20 cellular contexts compared by ENCODE assay signal in the genomic region with DNA sequence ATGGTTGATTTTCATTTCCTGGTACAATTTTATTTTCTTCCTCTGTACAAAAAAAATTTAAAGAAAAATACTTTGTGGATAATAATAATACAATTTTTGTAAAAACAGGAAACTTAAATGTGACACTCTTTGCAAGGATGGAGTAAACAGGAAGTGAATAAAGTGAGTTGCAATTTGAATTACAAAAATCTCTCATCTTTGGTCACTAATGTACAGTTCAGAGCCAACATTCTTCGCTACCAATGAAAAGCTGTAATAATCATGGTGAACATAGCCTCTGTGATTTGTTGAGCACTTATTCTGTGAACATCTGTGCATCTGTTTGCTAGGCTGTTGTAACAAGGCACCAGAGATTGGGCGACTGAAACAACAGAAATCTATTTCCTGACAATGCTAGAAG.
DNase-seq lines count a peak whose midpoint lies in the region; ATAC-seq and TF ChIP-seq lines count a peak whose summit lies in the region.
"Had no signal": no experiment of that assay in that cellular context is flagged by ENCODE, and none has a peak within 500 bp of the region (broad histone marks: within the 10 kb centered on the region; RNA-seq: fewer than 3 reads in every experiment).

No MANE protein-coding gene starts in this region.

- WGBS in endodermal cell (ENCODE audit: insufficient coverage in 1 of 2, insufficient read length in 1 of 2), 2 experiments: 82 to 94% methylated on average over 2 of the region's 2 CpGs

- H3K27ac ChIP-seq in effector memory CD4-positive, alpha-beta T cell (ENCODE audit: insufficient read depth, low read length, poor library complexity, severe bottlenecking): peak overlapping the region; percentile 43
- H3K27ac ChIP-seq in skeletal muscle tissue (ENCODE audit: low read depth, low read length): peak overlapping the region; percentile 32
- no peak overlapping the region for H3K27ac ChIP-seq in endodermal cell (ENCODE audit: low read depth, low read length)
- H3K27ac ChIP-seq: gastrocnemius medialis, psoas muscle, VCaP had no signal

- no peaks in the 10 kb centered on the region for H3K36me3 ChIP-seq in effector memory CD4-positive, alpha-beta T cell (ENCODE audit: control insufficient read depth, insufficient read depth, low read length)
- no peaks in the 10 kb centered on the region for H3K36me3 ChIP-seq in skeletal muscle tissue (ENCODE audit: control insufficient read depth in 3 of 3, insufficient read depth in 3 of 3, low read length in 3 of 3)
- H3K36me3 ChIP-seq in endodermal cell (ENCODE audit: control insufficient read depth, insufficient read depth, low read length): no peaks in the 10 kb centered on the region
- H3K36me3 ChIP-seq: adrenal gland, gastrocnemius medialis, left ventricle myocardium inferior had no signal

- peaks cover 5% of the 10 kb centered on the region for H3K9me3 Mint-ChIP-seq in activated CD4-positive, alpha-beta T cell treated with anti-CD3 and anti-CD28 coated beads, Interleukin-2, amount 10 ng/mL, durations not matched to agents 7 days and 5 days
- H3K9me3 Mint-ChIP-seq in T-cell (no peaks in the 10 kb centered on the region), endodermal cell (peaks cover 4% of the 10 kb centered on the region)
- H3K9me3 Mint-ChIP-seq: nephron had no signal

- peak; percentile 11 to 66 (median 40) for ATAC-seq in T-cell (replicated peaks in 1 of 4)
- no peak for ATAC-seq in HG03460 (IDR thresholded peaks at IDR 0.05; ENCODE audit: unreplicated experiment)
- ATAC-seq: gastrocnemius medialis; PC-3; psoas muscle; stimulated activated naive CD8-positive, alpha-beta T cell treated with anti-CD3 and anti-CD28 coated beads, Interleukin-15, Interleukin-2, amounts not matched to agents 100 U/mL and 50 U/mL, for 24 hours had no signal

- POLR2A ChIA-PET in activated CD4-positive, alpha-beta T cell treated with anti-CD3 and anti-CD28 coated beads, Interleukin-2, amount 10 ng/mL, durations not matched to agents 7 days and 5 days (lab: Charles Lee): no interaction called here
- POLR2A ChIA-PET in T-cell (lab: Charles Lee): no interaction called here

- H3K4me1 ChIP-seq in effector memory CD4-positive, alpha-beta T cell (ENCODE audit: control insufficient read depth, insufficient read depth, low read length, poor library complexity, severe bottlenecking): peaks cover 30% of the 10 kb centered on the region
- H3K4me1 ChIP-seq in skeletal muscle tissue (ENCODE audit: control insufficient read depth in 3 of 3, insufficient read depth in 3 of 3, low read length in 3 of 3) (peaks cover 9 to 12% (median 11%) of the 10 kb centered on the region in 3 donors), endodermal cell (ENCODE audit: control insufficient read depth, insufficient read depth, low read length) (peaks cover 6% of the 10 kb centered on the region)
- H3K4me1 ChIP-seq: psoas muscle had no signal

- H3K9me3 ChIP-seq in effector memory CD4-positive, alpha-beta T cell (ENCODE audit: control insufficient read depth, low read length): no peaks in the 10 kb centered on the region
- no peaks in the 10 kb centered on the region for H3K9me3 ChIP-seq in skeletal muscle tissue (ENCODE audit: control insufficient read depth in 3 of 3, low read length in 3 of 3)
- no peaks in the 10 kb centered on the region for H3K9me3 ChIP-seq in endodermal cell (ENCODE audit: control insufficient read depth, low read length)
- H3K9me3 ChIP-seq: adrenal gland, gastrocnemius medialis, left ventricle myocardium inferior, psoas muscle had no signal

- DNase-seq in activated CD4-positive, alpha-beta T cell treated with anti-CD3 and anti-CD28 coated beads, Interleukin-2, amount 10 ng/mL, durations not matched to agents 7 days and 5 days: no peak
- no peak for DNase-seq in activated CD4-positive, alpha-beta T cell treated with anti-CD3 and anti-CD28 coated beads, Interleukin-2, amount 50 U/mL, for 1 hour
- DNase-seq in T-cell (peak in 2 of 34 experiments; percentile 6 to 12), NCI-H2196 (lab: John Stamatoyannopoulos, UW; ENCODE audit: unreplicated experiment) (no peak), endodermal cell (no peak)
- no peak for DNase-seq in effector memory CD4-positive, alpha-beta T cell
- DNase-seq: adrenal gland; cerebellar nuclear complex; COR-L47; gastrocnemius medialis; left ventricle myocardium inferior; MV-4-11; NCI-H69; PC-3; psoas muscle; stimulated activated naive CD8-positive, alpha-beta T cell treated with anti-CD3 and anti-CD28 coated beads, Interleukin-15, Interleukin-2, amounts not matched to agents 100 U/mL and 50 U/mL, for 24 hours had no signal

- H3K27me3 ChIP-seq in effector memory CD4-positive, alpha-beta T cell (replicated peaks; ENCODE audit: control insufficient read depth, insufficient read depth, low read length, poor library complexity, severe bottlenecking): no peaks in the 10 kb centered on the region
- H3K27me3 ChIP-seq in skeletal muscle tissue (ENCODE audit: control insufficient read depth in 3 of 3, insufficient read depth in 3 of 3, low read length in 3 of 3) (no peaks in the 10 kb centered on the region), endodermal cell (ENCODE audit: control insufficient read depth, insufficient read depth, low read length, poor library complexity, severe bottlenecking) (no peaks in the 10 kb centered on the region)
- H3K27me3 ChIP-seq: adrenal gland, gastrocnemius medialis had no signal

- no peak overlapping the region for H3K4me3 Mint-ChIP-seq in activated CD4-positive, alpha-beta T cell treated with anti-CD3 and anti-CD28 coated beads, Interleukin-2, amount 10 ng/mL, durations not matched to agents 7 days and 5 days
- peak overlapping the region in 2 of 3 donors; percentile 14 to 33 for H3K4me3 Mint-ChIP-seq in T-cell
- H3K4me3 Mint-ChIP-seq in endodermal cell: no peak overlapping the region
- H3K4me3 Mint-ChIP-seq: nephron had no signal

- H3K36me3 Mint-ChIP-seq in activated CD4-positive, alpha-beta T cell treated with anti-CD3 and anti-CD28 coated beads, Interleukin-2, amount 10 ng/mL, durations not matched to agents 7 days and 5 days (ENCODE audit: low read depth): peaks cover 10% of the 10 kb centered on the region
- H3K36me3 Mint-ChIP-seq in T-cell (no peaks in the 10 kb centered on the region), endodermal cell (ENCODE audit: low read depth) (no peaks in the 10 kb centered on the region)

- CTCF ChIA-PET in activated CD4-positive, alpha-beta T cell treated with anti-CD3 and anti-CD28 coated beads, Interleukin-2, amount 10 ng/mL, durations not matched to agents 7 days and 5 days (lab: Charles Lee): interaction anchor here (0.9 kb wide), 1 partner anchor 66 kb away, joined by 3 read pairs; no protein-coding TSS in a partner anchor
- CTCF ChIA-PET in T-cell (lab: Charles Lee): interaction anchor here in 1 of 2 donors (0.6 kb wide), 1 partner anchor 24 kb away, joined by 4 read pairs; no protein-coding TSS in a partner anchor

- no peak for TF ChIP-seq CTCF in endodermal cell (conservative IDR thresholded peaks at IDR 0.05)

- H3K4me3 ChIP-seq in effector memory CD4-positive, alpha-beta T cell (ENCODE audit: insufficient read depth, low read depth, low read length, poor library complexity, severe bottlenecking): no peak overlapping the region
- H3K4me3 ChIP-seq in skeletal muscle tissue (ENCODE audit: low read length in 3 of 3) (no peak overlapping the region), endodermal cell (ENCODE audit: low read length) (no peak overlapping the region)
- H3K4me3 ChIP-seq: adrenal gland, gastrocnemius medialis, left ventricle myocardium inferior, psoas muscle had no signal

- H3K4me1 Mint-ChIP-seq in activated CD4-positive, alpha-beta T cell treated with anti-CD3 and anti-CD28 coated beads, Interleukin-2, amount 10 ng/mL, durations not matched to agents 7 days and 5 days: peaks cover 50% of the 10 kb centered on the region
- H3K4me1 Mint-ChIP-seq in T-cell (peaks cover 57 to 70% (median 62%) of the 10 kb centered on the region in 3 donors), endodermal cell (peaks cover 15% of the 10 kb centered on the region)

- H3K27ac Mint-ChIP-seq in activated CD4-positive, alpha-beta T cell treated with anti-CD3 and anti-CD28 coated beads, Interleukin-2, amount 10 ng/mL, durations not matched to agents 7 days and 5 days: peak overlapping the region; percentile 81
- H3K27ac Mint-ChIP-seq in T-cell: peak overlapping the region; percentile 95 to 96
- no peak overlapping the region for H3K27ac Mint-ChIP-seq in endodermal cell

- H3K27me3 Mint-ChIP-seq in activated CD4-positive, alpha-beta T cell treated with anti-CD3 and anti-CD28 coated beads, Interleukin-2, amount 10 ng/mL, durations not matched to agents 7 days and 5 days: no peaks in the 10 kb centered on the region
- H3K27me3 Mint-ChIP-seq in T-cell (no peaks in the 10 kb centered on the region), endodermal cell (ENCODE audit: insufficient read depth) (no peaks in the 10 kb centered on the region)

- H3K9ac ChIP-seq in skeletal muscle tissue (ENCODE audit: low read depth in 1 of 3, low read length in 3 of 3) (no peak overlapping the region), endodermal cell (ENCODE audit: extremely low read depth, low read length, poor library complexity, severe bottlenecking) (no peak overlapping the region)

Comparison
In these comparisons a context has a peak if more than half of its experiments do, and no peak if none do; other contexts are left out.
1. H3K4me3 Mint-ChIP-seq: peak in T-cell (2 of 3); none in activated CD4-positive, alpha-beta T cell treated with anti-CD3 and anti-CD28 coated beads, Interleukin-2, amount 10 ng/mL, durations not matched to agents 7 days and 5 days (single experiment) and endodermal cell (single experiment).